ENCODE assay signal across 9 cellular contexts in genomic region chr1:152870831-152871730, GRCh38. TPM values are rescaled to one million over a fixed set of nuclear protein-coding genes. Genes with fewer than 3 reads are reported as not detected.
DNase-seq lines count a peak whose midpoint lies in the region; ATAC-seq and TF ChIP-seq lines count a peak whose summit lies in the region.
"Had no signal": no experiment of that assay in that cellular context is flagged by ENCODE, and none has a peak within 500 bp of the region (broad histone marks: within the 10 kb centered on the region; RNA-seq: fewer than 3 reads in every experiment).

No MANE protein-coding gene starts in this region.

- DNase-seq in NCI-H2081 (lab: John Stamatoyannopoulos, UW) (peak; percentile 30 to 49), NCI-H2081 treated with DMSO at 0.1 percent for 48 hours (lab: John Stamatoyannopoulos, UW) (no peak), M059J (ENCODE audit: low read depth) (peak; percentile 41), T47D (ENCODE audit: low read depth in 1 of 2, low spot score in 1 of 2) (peak; percentile 54 to 88), osteocyte (ENCODE audit: extremely low spot score, unreplicated experiment) (no peak), omental fat pad (ENCODE audit: low spot score) (no peak), Kasumi-1 (lab: John Stamatoyannopoulos, UW) (no peak)
- DNase-seq in CD4-positive, alpha-beta T cell = no peak

- TF ChIP-seq CTCF in osteocyte (IDR thresholded peaks at IDR 0.05) = peak; percentile 18
- no peak for TF ChIP-seq CTCF in CD4-positive, alpha-beta T cell (IDR thresholded peaks at IDR 0.05)
- no peak for TF ChIP-seq CTCF in omental fat pad (IDR thresholded peaks at IDR 0.05)

- no peak for ATAC-seq in CD4-positive, alpha-beta T cell (ENCODE audit: poor library complexity)
- no peak for ATAC-seq in omental fat pad (ENCODE audit: low FRiP score)

- CTCF ChIA-PET in CD4-positive, alpha-beta T cell (lab: Charles Lee) = interaction anchor here (0.6 kb wide), 1 partner anchor 43 kb away, joined by 3 read pairs; no protein-coding TSS in a partner anchor

- POLR2A ChIA-PET in CD4-positive, alpha-beta T cell (lab: Charles Lee) = no interaction called here

- peaks cover 5% of the 10 kb centered on the region for H3K27me3 Mint-ChIP-seq in osteocyte (ENCODE audit: unreplicated experiment)
- H3K27me3 Mint-ChIP-seq in CD4-positive, alpha-beta T cell = peaks cover 18% of the 10 kb centered on the region

- peaks cover 6% of the 10 kb centered on the region for H3K27me3 ChIP-seq in CD4-positive, alpha-beta T cell (ENCODE audit: control insufficient read depth, insufficient read depth, low read length)

- intact Hi-C loops in CD4-positive, alpha-beta T cell (cut with DNase I, micrococcal nuclease) = loop anchor here in 1 of 2 experiments (2.0 kb wide), 1 partner anchor 402 kb away; no protein-coding TSS in a partner anchor

- no peaks in the 10 kb centered on the region for H3K9me3 ChIP-seq in CD4-positive, alpha-beta T cell (ENCODE audit: control insufficient read depth, low read length)

- H3K9me3 Mint-ChIP-seq in osteocyte (ENCODE audit: unreplicated experiment) = no peaks in the 10 kb centered on the region
- no peaks in the 10 kb centered on the region for H3K9me3 Mint-ChIP-seq in CD4-positive, alpha-beta T cell

- peaks cover 1% of the 10 kb centered on the region for H3K4me1 Mint-ChIP-seq in osteocyte (ENCODE audit: unreplicated experiment)
- no peaks in the 10 kb centered on the region for H3K4me1 Mint-ChIP-seq in CD4-positive, alpha-beta T cell (ENCODE audit: low read depth)

- no peak overlapping the region for H3K27ac Mint-ChIP-seq in osteocyte (ENCODE audit: unreplicated experiment)
- H3K27ac Mint-ChIP-seq in CD4-positive, alpha-beta T cell = no peak overlapping the region

- H3K4me3 Mint-ChIP-seq in osteocyte (ENCODE audit: unreplicated experiment) = no peak overlapping the region
- no peak overlapping the region for H3K4me3 Mint-ChIP-seq in CD4-positive, alpha-beta T cell

- H3K36me3 Mint-ChIP-seq in osteocyte (ENCODE audit: unreplicated experiment) = no peaks in the 10 kb centered on the region
- H3K36me3 Mint-ChIP-seq in CD4-positive, alpha-beta T cell (ENCODE audit: low read depth) = no peaks in the 10 kb centered on the region

- in situ Hi-C loops in T47D (cut with HindIII; ENCODE audit: low pct_unique_long_range_greater_than_20kb, low sequenced_read_pairs) = no loop called here

- no peak overlapping the region for H3K27ac ChIP-seq in CD4-positive, alpha-beta T cell (ENCODE audit: low read depth, low read length)

RNA-seq across cellular contexts. Expression of gene SMCP, which starts 7.0 kb away (rescaled TPM):
- not detected in 2 replicates for total RNA-seq in M059J (2014; rRNA removed; shearing (Covaris generic))
- total RNA-seq in osteocyte (not detected in 2 replicates), omental fat pad (not detected)
- not detected for total RNA-seq in CD4-positive, alpha-beta T cell
- total RNA-seq: ureter had no signal

RNA-seq across cellular contexts. Expression of gene LCE7A, which starts 11.3 kb away (rescaled TPM):
- not detected in 2 replicates for total RNA-seq in M059J (2014; rRNA removed; shearing (Covaris generic))
- total RNA-seq in osteocyte = not detected in 2 replicates
- not detected for total RNA-seq in CD4-positive, alpha-beta T cell
- total RNA-seq in omental fat pad = not detected
- total RNA-seq: ureter had no signal

RNA-seq across cellular contexts. Expression of gene LCE6A, which starts 28.4 kb away (rescaled TPM):
- total RNA-seq in M059J (2014; rRNA removed; shearing (Covaris generic)) = not detected in 2 replicates
- total RNA-seq in osteocyte (not detected in 2 replicates), omental fat pad (not detected)
- not detected for total RNA-seq in CD4-positive, alpha-beta T cell
- total RNA-seq: ureter had no signal

RNA-seq across cellular contexts. Expression of gene IVL, which starts 37.3 kb away (rescaled TPM):
- not detected in 2 replicates for total RNA-seq in M059J (2014; rRNA removed; shearing (Covaris generic))
- not detected in 2 replicates for total RNA-seq in osteocyte
- total RNA-seq in CD4-positive, alpha-beta T cell = not detected
- not detected for total RNA-seq in omental fat pad

RNA-seq across cellular contexts. Expression of gene LCE1A, which starts 43.8 kb away (rescaled TPM):
- total RNA-seq in M059J (2014; rRNA removed; shearing (Covaris generic)) = not detected in 2 replicates
- total RNA-seq in osteocyte = not detected in 2 replicates
- not detected for total RNA-seq in CD4-positive, alpha-beta T cell
- not detected for total RNA-seq in omental fat pad
- total RNA-seq: ureter had no signal

Comparison
In these comparisons a context has a peak if more than half of its experiments do, and no peak if none do; other contexts are left out.
1. DNase-seq: peak in NCI-H2081 (2 of 2), M059J (single experiment) and T47D (2 of 2); none in NCI-H2081 treated with DMSO at 0.1 percent for 48 hours (single experiment), osteocyte (single experiment), CD4-positive, alpha-beta T cell (0 of 10), omental fat pad (single experiment) and Kasumi-1 (0 of 2).